In genomic region chr13:106710267-106710666, GRCh38 we compare ENCODE assay signal across 15 cellular contexts.
DNase-seq lines count a peak whose midpoint lies in the region; ATAC-seq and TF ChIP-seq lines count a peak whose summit lies in the region.
"Had no signal": no experiment of that assay in that cellular context is flagged by ENCODE, and none has a peak within 500 bp of the region (broad histone marks: within the 10 kb centered on the region; RNA-seq: fewer than 3 reads in every experiment).

No MANE protein-coding gene starts in this region.

- H2BK5ac ChIP-seq in neuronal stem cell (ENCODE audit: low read length), result no peak overlapping the region

- H3K4me3 ChIP-seq in neuronal stem cell (ENCODE audit: low read length in 2 of 2), result no peak overlapping the region
- peak overlapping the region; percentile 28 for H3K4me3 ChIP-seq in upper lobe of right lung
- H3K4me3 ChIP-seq: BLaER1 had no signal

- H2BK120ac ChIP-seq in neuronal stem cell (ENCODE audit: low read depth, low read length), result no peak overlapping the region

- H4K8ac ChIP-seq in neuronal stem cell (ENCODE audit: low read depth, low read length), result no peak overlapping the region

- H3K4me2 ChIP-seq in neuronal stem cell (ENCODE audit: insufficient read depth, low read length, poor library complexity, severe bottlenecking), result no peak overlapping the region
- H3K4me2 ChIP-seq: BLaER1 had no signal

- intact Hi-C loops in upper lobe of right lung (cut with DNase I), result no loop called here

- no peak overlapping the region for H3K4me3 Mint-ChIP-seq in T-helper 2 cell treated with Interferon-gamma antibody and Interleukin-4, amounts not matched to agents 5 μg/mL and 100 μg/mL, for 36 hours
- H3K4me3 Mint-ChIP-seq: activated B cell treated with CpG ODN at 0.5 μM for 24 hours, naive B cell, T-cell had no signal

- no peak overlapping the region for H3K4ac ChIP-seq in neuronal stem cell (ENCODE audit: low read length)

- no peak overlapping the region for H2BK15ac ChIP-seq in neuronal stem cell (ENCODE audit: low read length)

- no peak overlapping the region for H4K91ac ChIP-seq in neuronal stem cell (ENCODE audit: low read depth, low read length, poor library complexity)

- H3K14ac ChIP-seq in neuronal stem cell (ENCODE audit: low read length), result no peak overlapping the region

- no peak for ATAC-seq in upper lobe of right lung
- ATAC-seq: T-cell had no signal

- no peak for TF ChIP-seq CTCF in upper lobe of right lung (IDR thresholded peaks at IDR 0.05)

- H3K9ac ChIP-seq in neuronal stem cell (ENCODE audit: low read depth, low read length, poor library complexity), result no peak overlapping the region
- H3K9ac ChIP-seq: BLaER1 had no signal

- no peak overlapping the region for H2AK5ac ChIP-seq in neuronal stem cell (ENCODE audit: low read depth, low read length)

- H3K18ac ChIP-seq in neuronal stem cell (ENCODE audit: low read length), result no peak overlapping the region

- no peak overlapping the region for H3K23ac ChIP-seq in neuronal stem cell (ENCODE audit: low read depth, low read length, poor library complexity)

- no peak overlapping the region for H3K27ac Mint-ChIP-seq in T-helper 2 cell treated with Interferon-gamma antibody and Interleukin-4, amounts not matched to agents 5 μg/mL and 100 μg/mL, for 36 hours
- H3K27ac Mint-ChIP-seq: activated B cell treated with CpG ODN at 0.5 μM for 24 hours, naive B cell, T-cell had no signal

- no peaks in the 10 kb centered on the region for H3K27me3 ChIP-seq in neuronal stem cell (ENCODE audit: control insufficient read depth in 3 of 3, insufficient read depth in 3 of 3, low read depth in 1 of 3, low read length in 3 of 3)
- H3K27me3 ChIP-seq in upper lobe of right lung, result no peaks in the 10 kb centered on the region
- H3K27me3 ChIP-seq: BLaER1 had no signal

- H3K9me3 Mint-ChIP-seq in T-helper 2 cell treated with Interferon-gamma antibody and Interleukin-4, amounts not matched to agents 5 μg/mL and 100 μg/mL, for 36 hours, result no peaks in the 10 kb centered on the region
- H3K9me3 Mint-ChIP-seq: activated B cell treated with CpG ODN at 0.5 μM for 24 hours had no signal

- H3K79me1 ChIP-seq in neuronal stem cell (ENCODE audit: low read depth, low read length), result no peaks in the 10 kb centered on the region

- H3K4me1 ChIP-seq in neuronal stem cell (ENCODE audit: control insufficient read depth in 2 of 2, insufficient read depth in 1 of 2, low read depth in 1 of 2, low read length in 2 of 2), result peaks cover 0 to 1% of the 10 kb centered on the region in 2 donors
- peaks cover 6% of the 10 kb centered on the region for H3K4me1 ChIP-seq in upper lobe of right lung
- H3K4me1 ChIP-seq: BLaER1 had no signal

- H3K36me3 Mint-ChIP-seq in T-helper 2 cell treated with Interferon-gamma antibody and Interleukin-4, amounts not matched to agents 5 μg/mL and 100 μg/mL, for 36 hours (ENCODE audit: low read depth), result no peaks in the 10 kb centered on the region
- H3K36me3 Mint-ChIP-seq: naive B cell, T-cell had no signal

- no peak overlapping the region for H2BK12ac ChIP-seq in neuronal stem cell (ENCODE audit: low read length)

- H3K27ac ChIP-seq in cingulate gyrus (ENCODE audit: low read depth, low read length) (peak overlapping the region; percentile 33), neuronal stem cell (replicated peaks; ENCODE audit: low read length) (no peak overlapping the region), upper lobe of right lung (peak overlapping the region; percentile 56)
- H3K27ac ChIP-seq: BLaER1 had no signal

- no CpG with 5 or more reads among the region's 7 CpGs for WGBS in neuronal stem cell (ENCODE audit: extremely low coverage in 2 of 2, insufficient read length in 2 of 2, insufficient replicate concordance in 1 of 2), 2 donors

- no peaks in the 10 kb centered on the region for H3K4me1 Mint-ChIP-seq in T-helper 2 cell treated with Interferon-gamma antibody and Interleukin-4, amounts not matched to agents 5 μg/mL and 100 μg/mL, for 36 hours (ENCODE audit: low read depth)
- H3K4me1 Mint-ChIP-seq: activated B cell treated with CpG ODN at 0.5 μM for 24 hours, naive B cell, T-cell had no signal

- H3K9me3 ChIP-seq in neuronal stem cell (replicated peaks in 1 of 2; ENCODE audit: control insufficient read depth in 2 of 2, insufficient read depth in 1 of 2, low read depth in 1 of 2, low read length in 2 of 2) (peaks cover 0 to 2% of the 10 kb centered on the region in 2 donors), upper lobe of right lung (no peaks in the 10 kb centered on the region)
- H3K9me3 ChIP-seq: BLaER1 had no signal

- DNase-seq in fibroblast of the conjunctiva (ENCODE audit: low read depth) (peak; percentile 16), neuronal stem cell (ENCODE audit: low spot score) (no peak), upper lobe of right lung (no peak)
- DNase-seq in T-helper 2 cell treated with Interferon-gamma antibody and Interleukin-4, amounts not matched to agents 5 μg/mL and 100 μg/mL, for 36 hours (ENCODE audit: low spot score), result no peak
- DNase-seq in stimulated activated CD4-positive, alpha-beta T cell treated with anti-CD3 and anti-CD28 coated beads, Interleukin-4, amount 100 ng/mL, for 4 hours, result no peak
- no peak for DNase-seq in activated CD8-positive, alpha-beta memory T cell treated with anti-CD3 and anti-CD28 coated beads, Interleukin-2, amount 50 U/mL, for 48 hours
- DNase-seq: activated B cell treated with CpG ODN at 0.5 μM for 24 hours; activated gamma-delta T cell; Kasumi-1; naive B cell; NCI-H748 treated with DMSO at 0.1 percent for 48 hours; stimulated activated CD4-positive, alpha-beta T cell treated with anti-CD3 and anti-CD28 coated beads, Interleukin-4, amount 100 ng/mL, for 1 hour; T-cell had no signal

- H3K36me3 ChIP-seq in neuronal stem cell (replicated peaks in 1 of 2; ENCODE audit: control insufficient read depth in 2 of 2, insufficient read depth in 2 of 2, low read length in 2 of 2) (no peaks in the 10 kb centered on the region), upper lobe of right lung (no peaks in the 10 kb centered on the region)
- H3K36me3 ChIP-seq: BLaER1 had no signal

- H3K27me3 Mint-ChIP-seq in T-helper 2 cell treated with Interferon-gamma antibody and Interleukin-4, amounts not matched to agents 5 μg/mL and 100 μg/mL, for 36 hours (ENCODE audit: low read depth), result no peaks in the 10 kb centered on the region
- H3K27me3 Mint-ChIP-seq: activated B cell treated with CpG ODN at 0.5 μM for 24 hours had no signal

- H2AFZ ChIP-seq in neuronal stem cell (ENCODE audit: low read length), result peak overlapping the region; percentile 2
